14 cellular contexts compared by ENCODE assay signal in the genomic region with DNA sequence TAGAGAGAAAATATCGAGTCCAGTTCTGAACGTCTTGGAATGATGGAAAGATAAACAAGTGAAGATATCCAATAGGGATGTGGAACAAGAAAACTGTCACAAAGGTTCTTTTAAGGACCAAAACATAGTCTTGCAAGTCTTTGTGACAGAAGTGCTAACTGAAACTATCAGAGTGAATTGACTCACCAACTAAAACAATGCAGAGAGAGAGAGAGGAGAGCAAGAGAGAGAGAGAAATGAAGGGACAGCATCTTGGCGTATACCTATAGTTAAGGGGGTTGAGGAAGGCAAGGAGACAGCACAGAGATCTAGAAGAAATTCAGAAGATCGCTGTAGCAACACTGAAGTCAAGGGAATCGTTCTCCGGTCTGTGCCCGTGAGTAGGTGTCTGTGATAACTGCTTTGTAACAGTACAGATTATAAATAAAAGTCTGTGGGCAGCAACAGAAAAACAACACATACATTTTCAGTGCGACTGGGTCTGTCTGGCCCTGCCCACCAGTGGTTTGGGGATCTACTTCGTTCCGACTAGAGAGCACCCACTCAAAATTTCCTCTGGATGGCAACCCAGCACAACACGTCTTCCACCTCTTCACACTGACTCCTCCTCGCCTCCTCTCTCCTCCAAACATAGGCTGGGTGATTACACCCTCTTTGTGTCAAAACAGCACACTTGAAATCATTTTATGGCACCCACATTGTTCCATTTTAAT. TPM values are rescaled to one million over a fixed set of nuclear protein-coding genes. Genes with fewer than 3 reads are reported as not detected.
DNase-seq lines count a peak whose midpoint lies in the region; ATAC-seq, FAIRE-seq and TF ChIP-seq lines count a peak whose summit lies in the region.
"Had no signal": no experiment of that assay in that cellular context is flagged by ENCODE, and none has a peak within 500 bp of the region (broad histone marks: within the 10 kb centered on the region; RNA-seq: fewer than 3 reads in every experiment).

No MANE protein-coding gene starts in this region.

- no peaks in the 10 kb centered on the region; a peak in 1 of 4 replicates for H3K27me3 ChIP-seq in GM12878 (replicated peaks in 1 of 2; ENCODE audit: control insufficient read depth in 2 of 2, insufficient read depth in 2 of 2, low read length in 1 of 2)
- H3K27me3 ChIP-seq: MG63 had no signal

- H3K4me3 ChIP-seq in GM12878 = no peak overlapping the region
- H3K4me3 ChIP-seq: gastroesophageal sphincter, MG63 had no signal

- no peak overlapping the region for H2AFZ ChIP-seq in GM12878 (ENCODE audit: control insufficient read depth, low read depth, low read length)

- no peaks in the 10 kb centered on the region; the same call in 1 of the 2 replicates for H3K4me1 ChIP-seq in GM12878 (ENCODE audit: control insufficient read depth, insufficient read depth, low read length)

- H3K27me3 Mint-ChIP-seq in activated naive CD4-positive, alpha-beta T cell treated with anti-CD3 and anti-CD28 coated beads, Interleukin-2, amount 10 ng/mL, durations not matched to agents 7 days and 5 days = no peaks in the 10 kb centered on the region

- H3K9ac ChIP-seq in GM12878 (ENCODE audit: control insufficient read depth, insufficient read depth, low read length) = no peak overlapping the region

- no peak for TF ChIP-seq RAD21 in GM12878 (IDR thresholded peaks at IDR 0.05; ENCODE audit: insufficient read depth, low read depth, low read length)

- peak in 1 of 3 experiments; percentile 13; a peak in 2 of 6 replicates for TF ChIP-seq CTCF in GM12878 (IDR thresholded peaks at IDR 0.05 in 2 of 3, conservative IDR thresholded peaks at IDR 0.05 in 1 of 3; ENCODE audit: control insufficient read depth in 2 of 3, extremely low read depth in 1 of 3, insufficient read depth in 1 of 3, low read depth in 3 of 3, low read length in 3 of 3)

- SMC1A ChIA-PET in GM12878 (lab: Charles Lee; ENCODE audit: uncharacterized antibody, unreplicated experiment) = no interaction called here

- H3K27ac ChIP-seq in GM12878 (ENCODE audit: control insufficient read depth, insufficient read depth) = no peak overlapping the region
- H3K27ac ChIP-seq: gastroesophageal sphincter had no signal

- TF ChIP-seq EP300 in GM12878 (IDR thresholded peaks at IDR 0.05; ENCODE audit: borderline replicate concordance in 1 of 2, control insufficient read depth in 1 of 2, low read depth in 2 of 2, low read length in 2 of 2) = no peak

- no peak for ATAC-seq in GM12878
- ATAC-seq: gastroesophageal sphincter had no signal

- peaks cover 10% of the 10 kb centered on the region for H3K79me2 ChIP-seq in GM12878 (ENCODE audit: control insufficient read depth, insufficient read depth, low read length)

- in situ Hi-C loops in GM12878 (cut with MboI) = no loop called here

- no peak overlapping the region for H3K27ac Mint-ChIP-seq in activated naive CD4-positive, alpha-beta T cell treated with anti-CD3 and anti-CD28 coated beads, Interleukin-2, amount 10 ng/mL, durations not matched to agents 7 days and 5 days
- H3K27ac Mint-ChIP-seq: brain, progenitor cell of endocrine pancreas had no signal

- no peaks in the 10 kb centered on the region for H3K9me3 Mint-ChIP-seq in activated naive CD4-positive, alpha-beta T cell treated with anti-CD3 and anti-CD28 coated beads, Interleukin-2, amount 10 ng/mL, durations not matched to agents 7 days and 5 days

- BruUV-seq in GM12878 (replicated peaks; lab: Mats Ljungman, UMichigan) = no TSS peak

- no peaks in the 10 kb centered on the region for H3K36me3 ChIP-seq in GM12878 (ENCODE audit: control insufficient read depth in 2 of 2, insufficient read depth in 2 of 2, low read length in 1 of 2)
- H3K36me3 ChIP-seq: gastroesophageal sphincter, MG63 had no signal

- H3K4me2 ChIP-seq in GM12878 (ENCODE audit: control insufficient read depth, insufficient read depth) = no peak overlapping the region

- peaks cover 3% of the 10 kb centered on the region for H3K36me3 Mint-ChIP-seq in activated naive CD4-positive, alpha-beta T cell treated with anti-CD3 and anti-CD28 coated beads, Interleukin-2, amount 10 ng/mL, durations not matched to agents 7 days and 5 days
- H3K36me3 Mint-ChIP-seq: brain had no signal

- H3K4me1 Mint-ChIP-seq in activated naive CD4-positive, alpha-beta T cell treated with anti-CD3 and anti-CD28 coated beads, Interleukin-2, amount 10 ng/mL, durations not matched to agents 7 days and 5 days = peaks cover 27% of the 10 kb centered on the region

- CTCF ChIA-PET in activated naive CD4-positive, alpha-beta T cell treated with anti-CD3 and anti-CD28 coated beads, Interleukin-2, amount 10 ng/mL, durations not matched to agents 7 days and 5 days (lab: Charles Lee) = no interaction called here
- CTCF ChIA-PET in GM12878 (lab: Yijun Ruan, JAX) = interaction anchor here (1.2 kb wide), 1 partner anchor 11 kb away, joined by 3 read pairs; no protein-coding TSS in a partner anchor

- FAIRE-seq in GM12878 (lab: Jason Lieb, UNC) = no peak
- FAIRE-seq: H1 had no signal

- RAD21 ChIA-PET in GM12878 (lab: Charles Lee; ENCODE audit: unreplicated experiment) = no interaction called here

- POLR2A ChIA-PET in GM12878 (lab: Charles Lee) = no interaction called here

- 40% methylated on average over 12 of the region's 12 CpGs for WGBS in GM12878 (ENCODE audit: insufficient coverage, insufficient replicate concordance, low lambda C conversion rate, missing lambda C conversion rate)

- H3K4me3 Mint-ChIP-seq in activated naive CD4-positive, alpha-beta T cell treated with anti-CD3 and anti-CD28 coated beads, Interleukin-2, amount 10 ng/mL, durations not matched to agents 7 days and 5 days = no peak overlapping the region

- no peaks in the 10 kb centered on the region for H4K20me1 ChIP-seq in GM12878 (ENCODE audit: control insufficient read depth, insufficient read depth)

- no peak for TF ChIP-seq POLR2A in GM12878 (IDR thresholded peaks at IDR 0.05; ENCODE audit: low read depth, low read length)

- intact Hi-C loops in GM12878 (cut with micrococcal nuclease; ENCODE audit: unreplicated experiment) = no loop called here

- no peaks in the 10 kb centered on the region for H3K9me3 ChIP-seq in GM12878 (replicated peaks; ENCODE audit: control insufficient read depth, insufficient read depth, low read length)
- H3K9me3 ChIP-seq: gastroesophageal sphincter, MG63 had no signal

- DNase-seq in activated naive CD4-positive, alpha-beta T cell treated with Interleukin-2 at 50 U/mL for 16 hours = peak; percentile 61
- DNase-seq in activated naive CD4-positive, alpha-beta T cell treated with anti-CD3 and anti-CD28 coated beads, Interleukin-2, amount 10 ng/mL, durations not matched to agents 7 days and 5 days = no peak
- peak; percentile 1 for DNase-seq in T-helper 9 cell
- DNase-seq in GM12878 (ENCODE audit: low read depth, low spot score) = no peak
- DNase-seq in stimulated activated CD4-positive, alpha-beta T cell treated with anti-CD3 and anti-CD28 coated beads, Interleukin-4, amount 100 ng/mL, for 24 hours = peak; percentile 58
- DNase-seq in GDM1 (lab: John Stamatoyannopoulos, UW) = no peak
- DNase-seq in DMS153 treated with DMSO at 0.1 percent for 48 hours (lab: John Stamatoyannopoulos, UW; ENCODE audit: unreplicated experiment) = no peak
- DNase-seq in NCI-H1694 (lab: John Stamatoyannopoulos, UW) = no peak
- DNase-seq: effector CD8-positive, alpha-beta T cell; MG63 had no signal

TF ChIP-seq in GM12878, 131 proteins besides CTCF, POLR2A, EP300 and RAD21 (continues in another document):
- TF ChIP-seq, protein P1, sequence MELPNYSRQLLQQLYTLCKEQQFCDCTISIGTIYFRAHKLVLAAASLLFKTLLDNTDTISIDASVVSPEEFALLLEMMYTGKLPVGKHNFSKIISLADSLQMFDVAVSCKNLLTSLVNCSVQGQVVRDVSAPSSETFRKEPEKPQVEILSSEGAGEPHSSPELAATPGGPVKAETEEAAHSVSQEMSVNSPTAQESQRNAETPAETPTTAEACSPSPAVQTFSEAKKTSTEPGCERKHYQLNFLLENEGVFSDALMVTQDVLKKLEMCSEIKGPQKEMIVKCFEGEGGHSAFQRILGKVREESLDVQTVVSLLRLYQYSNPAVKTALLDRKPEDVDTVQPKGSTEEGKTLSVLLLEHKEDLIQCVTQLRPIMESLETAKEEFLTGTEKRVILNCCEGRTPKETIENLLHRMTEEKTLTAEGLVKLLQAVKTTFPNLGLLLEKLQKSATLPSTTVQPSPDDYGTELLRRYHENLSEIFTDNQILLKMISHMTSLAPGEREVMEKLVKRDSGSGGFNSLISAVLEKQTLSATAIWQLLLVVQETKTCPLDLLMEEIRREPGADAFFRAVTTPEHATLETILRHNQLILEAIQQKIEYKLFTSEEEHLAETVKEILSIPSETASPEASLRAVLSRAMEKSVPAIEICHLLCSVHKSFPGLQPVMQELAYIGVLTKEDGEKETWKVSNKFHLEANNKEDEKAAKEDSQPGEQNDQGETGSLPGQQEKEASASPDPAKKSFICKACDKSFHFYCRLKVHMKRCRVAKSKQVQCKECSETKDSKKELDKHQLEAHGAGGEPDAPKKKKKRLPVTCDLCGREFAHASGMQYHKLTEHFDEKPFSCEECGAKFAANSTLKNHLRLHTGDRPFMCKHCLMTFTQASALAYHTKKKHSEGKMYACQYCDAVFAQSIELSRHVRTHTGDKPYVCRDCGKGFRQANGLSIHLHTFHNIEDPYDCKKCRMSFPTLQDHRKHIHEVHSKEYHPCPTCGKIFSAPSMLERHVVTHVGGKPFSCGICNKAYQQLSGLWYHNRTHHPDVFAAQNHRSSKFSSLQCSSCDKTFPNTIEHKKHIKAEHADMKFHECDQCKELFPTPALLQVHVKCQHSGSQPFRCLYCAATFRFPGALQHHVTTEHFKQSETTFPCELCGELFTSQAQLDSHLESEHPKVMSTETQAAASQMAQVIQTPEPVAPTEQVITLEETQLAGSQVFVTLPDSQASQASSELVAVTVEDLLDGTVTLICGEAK (IDR thresholded peaks at IDR 0.05; ENCODE audit: borderline replicate concordance) = no peak
- peak; percentile 24 for TF ChIP-seq ZZZ3 (IDR thresholded peaks at IDR 0.05; ENCODE audit: control insufficient read depth, insufficient read length, low read depth)

RNA-seq across cellular contexts. Expression of gene COA6, which starts 4.8 kb away (rescaled TPM):
- 10.9 and 11.8 TPM in 2 replicates for total RNA-seq in GM12878 (2013; cell fraction: nucleolus; rRNA removed)
- total RNA-seq in GM12878 (2014; rRNA removed) (53.7 and 56.0 TPM in 2 replicates), GM12878 (2014; rRNA removed; fragmentation: Illumina TruSeq; extraction: Trizol) (66.8 and 71.2 TPM in 2 replicates), GM12878 (2021) (53.3 and 57.4 TPM in 2 replicates)
- 42.5 TPM for polyA plus RNA-seq in GM12878 (2011; ENCODE audit: low read depth)
- polyA plus RNA-seq in GM12878 (2011; rRNA removed) (54.1 and 98.8 TPM in 2 replicates), GM12878 (2014; fragmentation: Illumina TruSeq; extraction: Trizol) (47.7 and 49.9 TPM in 2 replicates), GM12878 (2014; fragmentation: Nextera tagmentation; extraction: Ambion mirVana) (100 to 1,000 TPM; 117 to 145 TPM), GM12878 (2014; rRNA removed) (71.7 and 79.7 TPM in 2 replicates), GM12878 (2016; fragmentation: Nextera tagmentation; extraction: Ambion mirVana) (100 to 1,000 TPM; 173 to 178 TPM)
- 33.1 and 42.0 TPM in 2 replicates for polyA plus RNA-seq in GM12878 (2011; cell fraction: cytosol; rRNA removed)
- polyA plus RNA-seq in GM12878 (2011; cell fraction: nucleus; rRNA removed) = 19.5 and 22.6 TPM in 2 replicates
- 61.8 and 73.7 TPM in 2 replicates for polyA plus RNA-seq in GM12878 (2012)
- polyA minus RNA-seq in GM12878 (2011; rRNA and poly(A)+ RNA removed) = 6.0 and 8.9 TPM in 2 replicates
- 9.0 and 9.4 TPM in 2 replicates for polyA minus RNA-seq in GM12878 (2011; cell fraction: cytosol; rRNA and poly(A)+ RNA removed)
- polyA minus RNA-seq in GM12878 (2011; cell fraction: nucleus; rRNA and poly(A)+ RNA removed) = 11.4 and 15.4 TPM in 2 replicates

Comparison
In these comparisons a context has a peak if more than half of its experiments do, and no peak if none do; other contexts are left out.
1. DNase-seq: peak in activated naive CD4-positive, alpha-beta T cell treated with Interleukin-2 at 50 U/mL for 16 hours (single experiment), T-helper 9 cell (single experiment) and stimulated activated CD4-positive, alpha-beta T cell treated with anti-CD3 and anti-CD28 coated beads, Interleukin-4, amount 100 ng/mL, for 24 hours (single experiment); none in activated naive CD4-positive, alpha-beta T cell treated with anti-CD3 and anti-CD28 coated beads, Interleukin-2, amount 10 ng/mL, durations not matched to agents 7 days and 5 days (single experiment), GM12878 (single experiment), GDM1 (single experiment), DMS153 treated with DMSO at 0.1 percent for 48 hours (single experiment) and NCI-H1694 (single experiment).